ENCODE assay signal across 17 cellular contexts in genomic region chr11:26079966-26080365, GRCh38.
"Had no signal": no experiment of that assay in that cellular context is flagged by ENCODE, and none has a peak within 500 bp of the region (broad histone marks: within the 10 kb centered on the region; RNA-seq: fewer than 3 reads in every experiment).

No MANE protein-coding gene starts in this region.

- H3K9me3 ChIP-seq: neutrophil, tibial nerve, uterus had no signal

- H3K27me3 ChIP-seq: dorsolateral prefrontal cortex, neutrophil, tibial nerve, uterus had no signal

- ATAC-seq: activated naive CD8-positive, alpha-beta T cell treated with anti-CD3 and anti-CD28 coated beads, Interleukin-2, amount 50 U/mL, for 24 hours; activated T-helper 17 cell treated with anti-CD3 and anti-CD28 coated beads, Interleukin-2, amount 50 U/mL, for 72 hours; left ventricle myocardium superior; naive thymus-derived CD8-positive, alpha-beta T cell had no signal

- H3K36me3 ChIP-seq: cardiac muscle cell, neutrophil, tibial nerve, uterus had no signal

- H3K4me3 ChIP-seq: cardiac muscle cell, dorsolateral prefrontal cortex, skin epidermis, tibial nerve, uterus had no signal

- H3K27ac ChIP-seq: cardiac muscle cell, dorsolateral prefrontal cortex, neutrophil, skin epidermis, tibial nerve, uterus, VCaP had no signal

- H3K4me1 ChIP-seq: tibial nerve, uterus had no signal

- DNase-seq: activated CD4-positive, alpha-beta T cell treated with anti-CD3 and anti-CD28 coated beads for 1 hour; activated CD4-positive, alpha-beta T cell treated with anti-CD3 and anti-CD28 coated beads, Interleukin-2, amount 50 U/mL, for 4 hours; activated naive CD4-positive, alpha-beta T cell treated with Interleukin-2 at 50 U/mL for 16 hours; activated naive CD8-positive, alpha-beta T cell treated with anti-CD3 and anti-CD28 coated beads, Interleukin-2, amount 50 U/mL, for 24 hours; dorsolateral prefrontal cortex; left ventricle myocardium superior; naive thymus-derived CD8-positive, alpha-beta T cell; retina; stimulated activated CD4-positive, alpha-beta T cell treated with anti-CD3 and anti-CD28 coated beads, Interleukin-4, amount 100 ng/mL, for 24 hours; stimulated activated naive CD4-positive, alpha-beta T cell; uterus had no signal
